ENCODE assay signal across 25 cellular contexts in genomic region chr17:1232331-1232730, GRCh38. TPM values are rescaled to one million over a fixed set of nuclear protein-coding genes. Genes with fewer than 3 reads are reported as not detected.
"Had no signal": no experiment of that assay in that cellular context is flagged by ENCODE, and none has a peak within 500 bp of the region (broad histone marks: within the 10 kb centered on the region; RNA-seq: fewer than 3 reads in every experiment).

No MANE protein-coding gene starts in this region.

- H3K36me3 ChIP-seq: adrenal gland, neutrophil, right lobe of liver, tibial nerve, uterus had no signal

- H3K4me3 ChIP-seq: adrenal gland, hepatocyte, mucosa of descending colon, right lobe of liver, smooth muscle cell, tibial nerve, uterus had no signal

- H3K27ac Mint-ChIP-seq: activated CD4-positive, alpha-beta memory T cell treated with anti-CD3 and anti-CD28 coated beads, Interleukin-2, amount 10 ng/mL, durations not matched to agents 7 days and 5 days; activated CD4-positive, alpha-beta T cell treated with anti-CD3 and anti-CD28 coated beads for 36 hours; activated CD8-positive, alpha-beta memory T cell treated with anti-CD3 and anti-CD28 coated beads, Interleukin-2, amount 10 ng/mL, durations not matched to agents 7 days and 5 days; activated T-helper 2 cell treated with anti-CD3 and anti-CD28 coated beads, Interferon-gamma antibody, Interleukin-2, Interleukin-4, amounts not matched to agents 10 μg/mL and 5 μg/mL and 100 μg/mL, durations not matched to agents 14 hours and 24 hours and 36 hours; WTC11 had no signal

- H3K9me3 ChIP-seq: adrenal gland, mucosa of descending colon, neutrophil, right lobe of liver, uterus had no signal

- H3K4me3 Mint-ChIP-seq: activated CD4-positive, alpha-beta T cell treated with anti-CD3 and anti-CD28 coated beads for 36 hours; WTC11 had no signal

- H3K27ac ChIP-seq: adrenal gland, hepatocyte, neutrophil, parathyroid adenoma, right lobe of liver, tibial nerve, uterus had no signal

- H3K9me3 Mint-ChIP-seq: activated CD4-positive, alpha-beta memory T cell treated with anti-CD3 and anti-CD28 coated beads, Interleukin-2, amount 10 ng/mL, durations not matched to agents 7 days and 5 days; activated T-helper 2 cell treated with anti-CD3 and anti-CD28 coated beads, Interferon-gamma antibody, Interleukin-2, Interleukin-4, amounts not matched to agents 10 μg/mL and 5 μg/mL and 100 μg/mL, durations not matched to agents 14 hours and 24 hours and 36 hours; WTC11 had no signal

- DNase-seq: activated CD4-positive, alpha-beta memory T cell treated with anti-CD3 and anti-CD28 coated beads, Interleukin-2, amount 10 ng/mL, durations not matched to agents 7 days and 5 days; activated CD4-positive, alpha-beta T cell treated with anti-CD3 and anti-CD28 coated beads for 36 hours; activated CD8-positive, alpha-beta memory T cell treated with anti-CD3 and anti-CD28 coated beads, Interleukin-2, amount 10 ng/mL, durations not matched to agents 7 days and 5 days; activated naive CD4-positive, alpha-beta T cell treated with anti-CD3 and anti-CD28 coated beads, Interleukin-2, amount 50 U/mL, for 16 hours; activated T-cell treated with anti-CD3 and anti-CD28 coated beads, Interleukin-2, amount 50 U/mL, for 1 hour; adrenal gland; dermis blood vessel endothelial cell; effector memory CD4-positive, alpha-beta T cell; mucosa of descending colon; naive thymus-derived CD4-positive, alpha-beta T cell; right lobe of liver; stimulated activated CD4-positive, alpha-beta T cell treated with anti-CD3 and anti-CD28 coated beads, Interleukin-4, amount 100 ng/mL, for 24 hours; stimulated activated naive CD4-positive, alpha-beta T cell; substantia nigra; uterus had no signal

- H3K27me3 ChIP-seq: right lobe of liver had no signal

RNA-seq across cellular contexts. Expression of gene BHLHA9, which starts 37.9 kb away (rescaled TPM):
- total RNA-seq: activated CD4-positive, alpha-beta memory T cell treated with anti-CD3 and anti-CD28 coated beads, Interleukin-2, amount 10 ng/mL, durations not matched to agents 7 days and 5 days; activated CD4-positive, alpha-beta T cell treated with anti-CD3 and anti-CD28 coated beads for 36 hours; activated CD8-positive, alpha-beta memory T cell treated with anti-CD3 and anti-CD28 coated beads, Interleukin-2, amount 10 ng/mL, durations not matched to agents 7 days and 5 days; activated T-helper 2 cell treated with anti-CD3 and anti-CD28 coated beads, Interferon-gamma antibody, Interleukin-2, Interleukin-4, amounts not matched to agents 10 μg/mL and 5 μg/mL and 100 μg/mL, durations not matched to agents 14 hours and 24 hours and 36 hours; adrenal gland; chondrocyte; dermis blood vessel endothelial cell; glomerular endothelial cell; hepatocyte; lower leg skin; mucosa of descending colon; naive thymus-derived CD4-positive, alpha-beta T cell; right lobe of liver; smooth muscle cell; tibial nerve; uterus; WTC11 had no signal

RNA-seq across cellular contexts. Expression of gene TRARG1, which starts 47.1 kb away (rescaled TPM):
- total RNA-seq: activated CD4-positive, alpha-beta T cell treated with anti-CD3 and anti-CD28 coated beads for 36 hours; activated T-helper 2 cell treated with anti-CD3 and anti-CD28 coated beads, Interferon-gamma antibody, Interleukin-2, Interleukin-4, amounts not matched to agents 10 μg/mL and 5 μg/mL and 100 μg/mL, durations not matched to agents 14 hours and 24 hours and 36 hours; chondrocyte; dermis blood vessel endothelial cell; glomerular endothelial cell; hepatocyte; right lobe of liver; smooth muscle cell; WTC11 had no signal
